ENCODE assay signal across 25 cellular contexts in the genomic region with DNA sequence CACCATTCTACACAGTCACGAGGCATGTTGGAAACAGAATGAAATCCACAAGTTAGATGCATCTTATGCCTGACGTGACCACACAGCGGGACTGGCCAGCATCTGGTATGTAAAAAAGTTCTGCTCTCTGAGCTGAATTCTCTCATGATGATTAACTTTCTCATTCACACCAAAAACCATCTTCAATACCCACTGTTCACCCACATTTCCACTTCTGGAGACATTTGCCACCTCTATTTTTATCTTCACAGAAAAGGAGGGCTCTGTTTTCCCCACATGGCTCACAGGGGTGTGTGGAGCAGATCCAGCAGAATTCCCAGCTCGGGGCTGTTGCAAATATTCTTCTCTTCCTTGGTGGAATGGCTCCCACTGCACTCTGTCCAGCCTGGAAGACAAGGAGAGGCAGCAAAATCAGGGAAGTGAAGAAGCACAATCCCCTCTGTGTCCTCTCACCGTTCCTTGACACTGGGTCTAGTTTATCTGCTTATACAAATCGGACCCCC.
"Had no signal": no experiment of that assay in that cellular context is flagged by ENCODE, and none has a peak within 500 bp of the region (broad histone marks: within the 10 kb centered on the region; RNA-seq: fewer than 3 reads in every experiment).

No MANE protein-coding gene starts in this region.

- H3K27ac ChIP-seq: body of pancreas, left ventricle myocardium inferior, transverse colon had no signal

- H3K4me3 Mint-ChIP-seq: activated CD4-positive, alpha-beta T cell treated with anti-CD3 and anti-CD28 coated beads for 36 hours; activated naive CD8-positive, alpha-beta T cell treated with anti-CD3 and anti-CD28 coated beads, Interleukin-2, amount 50 U/mL, for 24 hours; activated T-cell treated with anti-CD3 and anti-CD28 coated beads, Interleukin-2, amount 50 U/mL, for 4 hours; dendritic cell treated with granulocyte-macrophage colony-stimulating factor and Interleukin-4, amounts not matched to agents 40 ng/mL and 50 ng/mL, for 4 days; immature natural killer cell; natural killer cell treated with Interleukin-12 subunit alpha and Interleukin-12 subunit beta and Interleukin-15 and Interleukin-18, amount 100 ng/mL, for 72 hours; stimulated activated naive CD8-positive, alpha-beta T cell treated with anti-CD3 and anti-CD28 coated beads, Interleukin-15, amount 100 ng/mL, for 72 hours; T-helper 1 cell treated with Interleukin-12 subunit alpha and Interleukin-12 subunit beta and Interleukin-4 antibody, amounts not matched to agents 30 μg/mL and 1 μg/mL, for 36 hours; WTC11 had no signal

- H3K4me1 ChIP-seq: body of pancreas, left ventricle myocardium inferior, transverse colon had no signal

- H3K4me1 Mint-ChIP-seq: activated CD4-positive, alpha-beta T cell treated with anti-CD3 and anti-CD28 coated beads for 36 hours; activated naive CD8-positive, alpha-beta T cell treated with anti-CD3 and anti-CD28 coated beads, Interleukin-2, amount 50 U/mL, for 24 hours; immature natural killer cell; stimulated activated naive CD8-positive, alpha-beta T cell treated with anti-CD3 and anti-CD28 coated beads, Interleukin-15, amount 100 ng/mL, for 72 hours had no signal

- H3K27me3 ChIP-seq: body of pancreas, transverse colon had no signal

- H3K27ac Mint-ChIP-seq: activated CD4-positive, alpha-beta T cell treated with anti-CD3 and anti-CD28 coated beads for 36 hours; activated naive CD8-positive, alpha-beta T cell treated with anti-CD3 and anti-CD28 coated beads, Interleukin-2, amount 50 U/mL, for 24 hours; dendritic cell treated with granulocyte-macrophage colony-stimulating factor and Interleukin-4, amounts not matched to agents 40 ng/mL and 50 ng/mL, for 4 days; immature natural killer cell; natural killer cell treated with Interleukin-12 subunit alpha and Interleukin-12 subunit beta and Interleukin-15 and Interleukin-18, amount 100 ng/mL, for 72 hours; progenitor cell of endocrine pancreas; stimulated activated naive CD8-positive, alpha-beta T cell treated with anti-CD3 and anti-CD28 coated beads, Interleukin-15, amount 100 ng/mL, for 72 hours; T-helper 1 cell treated with Interleukin-12 subunit alpha and Interleukin-12 subunit beta and Interleukin-4 antibody, amounts not matched to agents 30 μg/mL and 1 μg/mL, for 36 hours; WTC11 had no signal

- ATAC-seq: activated CD4-positive, alpha-beta T cell treated with anti-CD3 and anti-CD28 coated beads for 36 hours; activated naive CD8-positive, alpha-beta T cell treated with anti-CD3 and anti-CD28 coated beads, Interleukin-2, amount 50 U/mL, for 24 hours; activated T-cell treated with anti-CD3 and anti-CD28 coated beads, Interleukin-2, amount 50 U/mL, for 4 hours; body of pancreas; natural killer cell treated with Interleukin-12 subunit alpha and Interleukin-12 subunit beta and Interleukin-15 and Interleukin-18, amount 100 ng/mL, for 72 hours; stimulated activated naive CD8-positive, alpha-beta T cell treated with anti-CD3 and anti-CD28 coated beads, Interleukin-15, amount 100 ng/mL, for 72 hours; WTC11 had no signal

- H3K27me3 Mint-ChIP-seq: activated naive CD8-positive, alpha-beta T cell treated with anti-CD3 and anti-CD28 coated beads, Interleukin-2, amount 50 U/mL, for 24 hours; dendritic cell treated with granulocyte-macrophage colony-stimulating factor and Interleukin-4, amounts not matched to agents 40 ng/mL and 50 ng/mL, for 4 days; natural killer cell treated with Interleukin-12 subunit alpha and Interleukin-12 subunit beta and Interleukin-15 and Interleukin-18, amount 100 ng/mL, for 72 hours; stimulated activated naive CD8-positive, alpha-beta T cell treated with anti-CD3 and anti-CD28 coated beads, Interleukin-15, amount 100 ng/mL, for 72 hours had no signal

- H3K9me3 Mint-ChIP-seq: activated naive CD8-positive, alpha-beta T cell treated with anti-CD3 and anti-CD28 coated beads, Interleukin-2, amount 50 U/mL, for 24 hours; activated T-cell treated with anti-CD3 and anti-CD28 coated beads, Interleukin-2, amount 50 U/mL, for 4 hours; dendritic cell treated with granulocyte-macrophage colony-stimulating factor and Interleukin-4, amounts not matched to agents 40 ng/mL and 50 ng/mL, for 4 days; natural killer cell treated with Interleukin-12 subunit alpha and Interleukin-12 subunit beta and Interleukin-15 and Interleukin-18, amount 100 ng/mL, for 72 hours; stimulated activated naive CD8-positive, alpha-beta T cell treated with anti-CD3 and anti-CD28 coated beads, Interleukin-15, amount 100 ng/mL, for 72 hours; T-helper 1 cell treated with Interleukin-12 subunit alpha and Interleukin-12 subunit beta and Interleukin-4 antibody, amounts not matched to agents 30 μg/mL and 1 μg/mL, for 36 hours; WTC11 had no signal

- DNase-seq: activated CD4-positive, alpha-beta T cell treated with anti-CD3 and anti-CD28 coated beads for 36 hours; activated CD4-positive, alpha-beta T cell treated with anti-CD3 and anti-CD28 coated beads, Interleukin-2, amount 50 U/mL, for 4 hours; activated CD8-positive, alpha-beta memory T cell treated with anti-CD3 and anti-CD28 coated beads, Interleukin-2, amount 50 U/mL, for 48 hours; activated naive CD4-positive, alpha-beta T cell treated with anti-CD3 and anti-CD28 coated beads, Interleukin-2, amount 50 U/mL, for 16 hours; activated naive CD8-positive, alpha-beta T cell treated with anti-CD3 and anti-CD28 coated beads, Interleukin-2, amount 50 U/mL, for 24 hours; activated T-cell treated with anti-CD3 and anti-CD28 coated beads, Interleukin-2, amount 50 U/mL, for 4 hours; body of pancreas; effector CD4-positive, alpha-beta T cell; erythroblast; foreskin melanocyte; immature natural killer cell; kidney glomerular epithelial cell; left ventricle myocardium inferior; mammary epithelial cell; midbrain; retina; stimulated activated CD4-positive, alpha-beta T cell treated with anti-CD3 and anti-CD28 coated beads, Interleukin-12 subunit alpha, Interleukin-12 subunit beta, amount 100 ng/mL, for 4 hours; stimulated activated naive CD8-positive, alpha-beta T cell treated with anti-CD3 and anti-CD28 coated beads, Interleukin-15, amount 100 ng/mL, for 72 hours; T1000; transverse colon had no signal

- H3K36me3 Mint-ChIP-seq: immature natural killer cell; natural killer cell treated with Interleukin-12 subunit alpha and Interleukin-12 subunit beta and Interleukin-15 and Interleukin-18, amount 100 ng/mL, for 72 hours; WTC11 had no signal

- H3K36me3 ChIP-seq: left ventricle myocardium inferior, transverse colon had no signal

- H3K9me3 ChIP-seq: body of pancreas, left ventricle myocardium inferior, transverse colon had no signal

- H3K4me3 ChIP-seq: body of pancreas, left ventricle myocardium inferior, transverse colon had no signal
